Comparison of ENCODE assay signal across 1 cellular context in the genomic region with DNA sequence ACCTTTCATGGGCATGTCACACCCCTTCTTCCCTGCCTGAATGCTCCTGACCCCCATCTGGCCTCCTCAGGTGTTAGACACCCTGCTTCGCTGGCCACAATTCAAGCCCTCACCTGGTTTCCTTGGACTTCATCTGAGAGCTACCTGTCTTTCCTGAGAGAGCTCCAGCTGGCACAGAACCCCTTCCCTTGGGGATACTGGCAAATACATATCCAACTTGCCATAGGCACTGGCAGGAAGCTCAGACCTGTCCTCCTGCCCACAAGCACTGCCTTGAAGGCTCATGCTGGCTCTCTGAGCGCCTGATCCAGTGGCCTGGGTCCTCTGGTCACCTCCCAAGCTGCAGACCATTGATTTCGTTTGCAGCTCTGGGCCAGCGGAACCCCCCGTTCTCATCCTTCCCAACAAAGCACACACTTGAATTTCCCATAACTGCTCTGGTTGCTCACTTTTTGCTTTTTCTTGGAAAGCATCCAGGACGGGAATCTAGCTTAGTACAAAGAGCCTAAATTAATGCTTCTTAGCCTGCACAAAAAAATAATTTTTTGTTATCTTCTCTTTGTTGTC.
TF ChIP-seq lines count a peak whose summit lies in the region.

No MANE protein-coding gene starts in this region.

TF ChIP-seq in A549, 52 proteins besides CTCF, POLR2A, EP300 and RAD21 (continued from another document):
- TF ChIP-seq CBX2 (IDR thresholded peaks at IDR 0.05; ENCODE audit: borderline replicate concordance, low read depth) (no peak), HOXB5 (CRISPR knock-in tag; IDR thresholded peaks at IDR 0.05) (no peak), CHD2 (IDR thresholded peaks at IDR 0.05; ENCODE audit: low read length, partially characterized antibody) (no peak)
- TF ChIP-seq, protein P1, sequence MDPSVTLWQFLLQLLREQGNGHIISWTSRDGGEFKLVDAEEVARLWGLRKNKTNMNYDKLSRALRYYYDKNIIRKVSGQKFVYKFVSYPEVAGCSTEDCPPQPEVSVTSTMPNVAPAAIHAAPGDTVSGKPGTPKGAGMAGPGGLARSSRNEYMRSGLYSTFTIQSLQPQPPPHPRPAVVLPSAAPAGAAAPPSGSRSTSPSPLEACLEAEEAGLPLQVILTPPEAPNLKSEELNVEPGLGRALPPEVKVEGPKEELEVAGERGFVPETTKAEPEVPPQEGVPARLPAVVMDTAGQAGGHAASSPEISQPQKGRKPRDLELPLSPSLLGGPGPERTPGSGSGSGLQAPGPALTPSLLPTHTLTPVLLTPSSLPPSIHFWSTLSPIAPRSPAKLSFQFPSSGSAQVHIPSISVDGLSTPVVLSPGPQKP (IDR thresholded peaks at IDR 0.05; ENCODE audit: low read depth, low read length), result no peak
- TF ChIP-seq, protein P2, sequence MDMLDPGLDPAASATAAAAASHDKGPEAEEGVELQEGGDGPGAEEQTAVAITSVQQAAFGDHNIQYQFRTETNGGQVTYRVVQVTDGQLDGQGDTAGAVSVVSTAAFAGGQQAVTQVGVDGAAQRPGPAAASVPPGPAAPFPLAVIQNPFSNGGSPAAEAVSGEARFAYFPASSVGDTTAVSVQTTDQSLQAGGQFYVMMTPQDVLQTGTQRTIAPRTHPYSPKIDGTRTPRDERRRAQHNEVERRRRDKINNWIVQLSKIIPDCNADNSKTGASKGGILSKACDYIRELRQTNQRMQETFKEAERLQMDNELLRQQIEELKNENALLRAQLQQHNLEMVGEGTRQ (IDR thresholded peaks at IDR 0.05), result no peak
